In genomic region chr1:161736332-161736969, GRCh38 we compare ENCODE assay signal across 1 cellular context.
TF ChIP-seq lines count a peak whose summit lies in the region.

No MANE protein-coding gene starts in this region.

TF ChIP-seq in K562, 482 proteins besides CTCF, POLR2A, EP300 and RAD21:
- TF ChIP-seq NFE2 (IDR thresholded peaks at IDR 0.05; ENCODE audit: low read depth): no peak
- TF ChIP-seq FOSL1 (tag; conservative IDR thresholded peaks at IDR 0.05): peak; percentile 43; the same call in 1 of the 2 replicates
- no peak for TF ChIP-seq BACH1 (tag; IDR thresholded peaks at IDR 0.05)
- TF ChIP-seq ARNT (IDR thresholded peaks at IDR 0.05): 0 out of 4 replicates have a peak, but pooled peaks of 1 of the 2 experiments have one; percentile 42
